Comparison of ENCODE assay signal across 1 cellular context in genomic region chr12:56957229-56958052, GRCh38.
TF ChIP-seq lines count a peak whose summit lies in the region.

Gene RDH16, minus strand, starts transcription at chr12:56957608. Its CDS starts 146 bp downstream, at chr12:56957462.

TF ChIP-seq in HepG2, 621 proteins besides CTCF, POLR2A, EP300 and RAD21:
- TF ChIP-seq ARID4A (CRISPR knock-in tag; IDR thresholded peaks at IDR 0.05; ENCODE audit: borderline replicate concordance) (peak; percentile 45; the same call in 1 of the 2 replicates), ZNF687 (CRISPR knock-in tag; IDR thresholded peaks at IDR 0.05) (peak; percentile 60), HNF4G (IDR thresholded peaks at IDR 0.05; ENCODE audit: borderline replicate concordance, low read depth, low read length) (peak; percentile 11; the same call in 1 of the 2 replicates), HNF4G (CRISPR knock-in tag; IDR thresholded peaks at IDR 0.05; ENCODE audit: borderline replicate concordance, low read depth) (no peak), ZNF292 (CRISPR knock-in tag; IDR thresholded peaks at IDR 0.05; ENCODE audit: borderline replicate concordance, low read depth) (peak; percentile 18; the same call in 1 of the 2 replicates), ZNF639 (CRISPR knock-in tag; conservative IDR thresholded peaks at IDR 0.05) (no peak), ZEB1 (IDR thresholded peaks at IDR 0.05; ENCODE audit: insufficient replicate concordance, low read depth) (peak; percentile 54), ADNP (CRISPR knock-in tag; IDR thresholded peaks at IDR 0.05) (no peak), AFF4 (CRISPR knock-in tag; IDR thresholded peaks at IDR 0.05) (no peak), NCOA1 (CRISPR knock-in tag; IDR thresholded peaks at IDR 0.05) (peak; percentile 71; the same call in 1 of the 2 replicates), HNF4A (CRISPR knock-in tag; IDR thresholded peaks at IDR 0.05) (peak; percentile 34), ZNF205 (CRISPR knock-in tag; IDR thresholded peaks at IDR 0.05) (0 out of 2 replicates have a peak, but pooled peaks have one; percentile 38), ZMAT3 (CRISPR knock-in tag; conservative IDR thresholded peaks at IDR 0.05) (0 out of 2 replicates have a peak, but pooled peaks have one; percentile 45)
